ENCODE assay signal across 30 cellular contexts in the genomic region with DNA sequence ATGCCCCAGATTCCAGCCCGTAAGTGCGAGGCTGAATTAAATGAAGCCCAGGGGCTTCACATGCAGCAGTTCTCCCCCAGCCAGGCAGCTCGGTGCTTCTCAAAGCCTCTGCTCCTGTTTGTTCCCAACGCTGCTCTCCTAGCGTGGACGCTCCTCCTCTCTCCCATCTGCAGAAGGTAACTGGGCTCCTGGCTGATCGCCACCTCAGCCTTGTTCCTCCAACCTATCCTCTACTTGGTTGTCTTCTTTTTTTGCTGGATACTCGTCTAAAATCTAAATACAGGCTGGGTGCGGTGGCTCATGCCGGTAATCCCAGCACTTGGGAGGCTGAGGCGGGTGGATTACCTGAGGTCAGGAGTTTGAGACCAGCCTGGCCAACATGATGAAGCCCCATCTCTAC.
"Had no signal": no experiment of that assay in that cellular context is flagged by ENCODE, and none has a peak within 500 bp of the region (broad histone marks: within the 10 kb centered on the region; RNA-seq: fewer than 3 reads in every experiment).

No MANE protein-coding gene starts in this region.

- H3K36me3 ChIP-seq: colonic mucosa had no signal

- H3K4me1 Mint-ChIP-seq: activated CD4-positive, alpha-beta T cell treated with anti-CD3 and anti-CD28 coated beads for 36 hours; activated CD4-positive, alpha-beta T cell treated with anti-CD3 and anti-CD28 coated beads, Interleukin-2, amount 10 ng/mL, durations not matched to agents 24 days and 14 days; activated T-helper 17 cell treated with anti-CD3 and anti-CD28 coated beads, Interleukin-2, amount 50 U/mL, for 72 hours had no signal

- H3K27ac Mint-ChIP-seq: activated CD4-positive, alpha-beta memory T cell treated with anti-CD3 and anti-CD28 coated beads for 36 hours; activated CD4-positive, alpha-beta T cell treated with anti-CD3 and anti-CD28 coated beads for 36 hours; activated CD4-positive, alpha-beta T cell treated with anti-CD3 and anti-CD28 coated beads, Interleukin-2, amount 10 ng/mL, durations not matched to agents 24 days and 14 days; activated CD8-positive, alpha-beta T cell treated with anti-CD3 and anti-CD28 coated beads, Interleukin-2, amount 10 ng/mL, durations not matched to agents 7 days and 5 days; activated naive CD8-positive, alpha-beta T cell; activated T-helper 17 cell treated with anti-CD3 and anti-CD28 coated beads, Interleukin-2, amount 50 U/mL, for 72 hours; dendritic cell treated with granulocyte-macrophage colony-stimulating factor and Interleukin-4, amounts not matched to agents 40 ng/mL and 50 ng/mL, for 4 days had no signal

- H3K27me3 Mint-ChIP-seq: activated CD4-positive, alpha-beta T cell treated with anti-CD3 and anti-CD28 coated beads, Interleukin-2, amount 10 ng/mL, durations not matched to agents 24 days and 14 days; activated naive CD8-positive, alpha-beta T cell; dendritic cell treated with granulocyte-macrophage colony-stimulating factor and Interleukin-4, amounts not matched to agents 40 ng/mL and 50 ng/mL, for 4 days had no signal

- H3K4me1 ChIP-seq: colonic mucosa, esophagus muscularis mucosa, foreskin keratinocyte, gastrocnemius medialis, heart left ventricle had no signal

- DNase-seq: activated CD4-positive, alpha-beta memory T cell treated with anti-CD3 and anti-CD28 coated beads for 36 hours; activated CD4-positive, alpha-beta T cell treated with anti-CD3 and anti-CD28 coated beads for 36 hours; activated CD4-positive, alpha-beta T cell treated with anti-CD3 and anti-CD28 coated beads, Interleukin-2, amount 10 ng/mL, durations not matched to agents 24 days and 14 days; activated CD4-positive, CD25-positive, alpha-beta regulatory T cell; activated CD4-positive, CD25-positive, alpha-beta regulatory T cell treated with anti-CD3 and anti-CD28 coated beads, Interleukin-2, amount 50 U/mL, for 72 hours; activated CD8-positive, alpha-beta T cell treated with anti-CD3 and anti-CD28 coated beads, Interleukin-2, amount 10 ng/mL, durations not matched to agents 7 days and 5 days; activated effector memory CD4-positive, alpha-beta T cell treated with Interleukin-2 at 50 U/mL for 16 hours; activated gamma-delta T cell treated with Interleukin-2 at 50 U/mL for 16 hours; activated naive CD4-positive, alpha-beta T cell treated with anti-CD3 and anti-CD28 coated beads, Interleukin-2, amount 50 U/mL, for 16 hours; activated naive CD4-positive, alpha-beta T cell treated with Interleukin-2 at 50 U/mL for 16 hours; activated T-cell treated with anti-CD3 and anti-CD28 coated beads, Interleukin-2, amount 50 U/mL, for 4 hours; amniotic stem cell; anterior cingulate cortex; brain microvascular endothelial cell; central memory CD4-positive, alpha-beta T cell; cerebellar nuclear complex; colonic mucosa; dorsolateral prefrontal cortex; effector CD4-positive, alpha-beta T cell; effector memory CD8-positive, alpha-beta T cell; erythroblast; foreskin keratinocyte; gastrocnemius medialis; glutamatergic neuron; heart left ventricle; T-helper 2 cell had no signal

- H3K27ac ChIP-seq: brain microvascular endothelial cell, colonic mucosa, dorsolateral prefrontal cortex, esophagus muscularis mucosa, foreskin keratinocyte, gastrocnemius medialis, heart left ventricle had no signal

- ATAC-seq: activated CD4-positive, alpha-beta T cell treated with anti-CD3 and anti-CD28 coated beads for 36 hours; activated CD8-positive, alpha-beta T cell treated with anti-CD3 and anti-CD28 coated beads, Interleukin-2, amount 10 ng/mL, durations not matched to agents 7 days and 5 days; activated T-cell treated with anti-CD3 and anti-CD28 coated beads, Interleukin-2, amount 50 U/mL, for 4 hours; activated T-helper 17 cell treated with anti-CD3 and anti-CD28 coated beads, Interleukin-2, amount 50 U/mL, for 72 hours; effector memory CD8-positive, alpha-beta T cell; foreskin keratinocyte; gastrocnemius medialis; heart left ventricle had no signal

- H3K4me3 ChIP-seq: colonic mucosa, dorsolateral prefrontal cortex, esophagus muscularis mucosa, gastrocnemius medialis, heart left ventricle had no signal

- H3K36me3 Mint-ChIP-seq: activated CD4-positive, alpha-beta memory T cell treated with anti-CD3 and anti-CD28 coated beads for 36 hours; activated naive CD8-positive, alpha-beta T cell had no signal

- H3K9me3 ChIP-seq: colonic mucosa, esophagus muscularis mucosa, gastrocnemius medialis, heart left ventricle had no signal

- H3K4me3 Mint-ChIP-seq: activated CD4-positive, alpha-beta memory T cell treated with anti-CD3 and anti-CD28 coated beads for 36 hours; activated CD4-positive, alpha-beta T cell treated with anti-CD3 and anti-CD28 coated beads for 36 hours; activated CD4-positive, alpha-beta T cell treated with anti-CD3 and anti-CD28 coated beads, Interleukin-2, amount 10 ng/mL, durations not matched to agents 24 days and 14 days; activated CD8-positive, alpha-beta T cell treated with anti-CD3 and anti-CD28 coated beads, Interleukin-2, amount 10 ng/mL, durations not matched to agents 7 days and 5 days; activated naive CD8-positive, alpha-beta T cell; activated T-cell treated with anti-CD3 and anti-CD28 coated beads, Interleukin-2, amount 50 U/mL, for 4 hours; activated T-helper 17 cell treated with anti-CD3 and anti-CD28 coated beads, Interleukin-2, amount 50 U/mL, for 72 hours; dendritic cell treated with granulocyte-macrophage colony-stimulating factor and Interleukin-4, amounts not matched to agents 40 ng/mL and 50 ng/mL, for 4 days; effector memory CD8-positive, alpha-beta T cell had no signal

- H3K27me3 ChIP-seq: brain microvascular endothelial cell, colonic mucosa, dorsolateral prefrontal cortex, esophagus muscularis mucosa, foreskin keratinocyte, gastrocnemius medialis, heart left ventricle had no signal

- H3K9me3 Mint-ChIP-seq: activated CD4-positive, alpha-beta memory T cell treated with anti-CD3 and anti-CD28 coated beads for 36 hours; activated CD4-positive, alpha-beta T cell treated with anti-CD3 and anti-CD28 coated beads, Interleukin-2, amount 10 ng/mL, durations not matched to agents 24 days and 14 days; activated T-cell treated with anti-CD3 and anti-CD28 coated beads, Interleukin-2, amount 50 U/mL, for 4 hours; activated T-helper 17 cell treated with anti-CD3 and anti-CD28 coated beads, Interleukin-2, amount 50 U/mL, for 72 hours; dendritic cell treated with granulocyte-macrophage colony-stimulating factor and Interleukin-4, amounts not matched to agents 40 ng/mL and 50 ng/mL, for 4 days; effector memory CD8-positive, alpha-beta T cell had no signal
